Comparison of ENCODE assay signal across 19 cellular contexts in the genomic region with DNA sequence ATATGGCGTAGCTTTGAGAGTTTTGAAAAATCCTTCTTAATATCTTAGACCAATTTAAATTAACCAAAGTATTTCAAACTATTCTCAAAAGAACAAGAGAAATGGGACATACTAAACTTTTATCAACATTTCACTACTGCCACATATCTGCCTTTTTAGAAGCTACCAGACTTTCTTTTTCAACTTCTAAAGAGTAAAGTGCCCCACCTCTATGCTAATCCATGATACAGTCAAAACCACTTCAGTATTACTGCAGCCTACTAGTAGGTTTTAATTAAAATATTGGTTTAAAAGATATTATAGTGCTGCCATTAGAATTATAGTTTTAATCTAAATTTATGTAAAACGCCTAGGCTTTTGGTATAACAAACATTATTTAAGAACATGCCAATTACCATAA.
"Had no signal": no experiment of that assay in that cellular context is flagged by ENCODE, and none has a peak within 500 bp of the region (broad histone marks: within the 10 kb centered on the region; RNA-seq: fewer than 3 reads in every experiment).

No MANE protein-coding gene starts in this region.

- H3K4me3 ChIP-seq: adrenal gland, breast epithelium, transverse colon, uterus had no signal

- DNase-seq: activated CD4-positive, alpha-beta T cell treated with anti-CD3 and anti-CD28 coated beads, Interleukin-2, amount 50 U/mL, for 4 hours; activated CD4-positive, CD25-positive, alpha-beta regulatory T cell treated with anti-CD3 and anti-CD28 coated beads, Interleukin-2, amount 50 U/mL, for 72 hours; activated gamma-delta T cell treated with Interleukin-2 at 50 U/mL for 16 hours; adrenal gland; effector CD8-positive, alpha-beta T cell; foreskin fibroblast; kidney; occipital lobe; retina; stimulated activated naive CD8-positive, alpha-beta T cell treated with anti-CD3 and anti-CD28 coated beads, Interleukin-15, Interleukin-2, amounts not matched to agents 100 U/mL and 50 U/mL, for 24 hours; substantia nigra; T1000; transverse colon; uterus had no signal

- H3K27ac ChIP-seq: adrenal gland, breast epithelium, uterus, VCaP had no signal

- H3K9me3 Mint-ChIP-seq: activated naive CD4-positive, alpha-beta T cell treated with anti-CD3 and anti-CD28 coated beads, Interleukin-2, amount 50 U/mL, for 72 hours; mesothelial cell of epicardium had no signal

- H3K36me3 Mint-ChIP-seq: activated naive CD4-positive, alpha-beta T cell treated with anti-CD3 and anti-CD28 coated beads, Interleukin-2, amount 50 U/mL, for 72 hours; mesothelial cell of epicardium had no signal

- H3K4me1 ChIP-seq: breast epithelium had no signal

- H3K9me3 ChIP-seq: adrenal gland, breast epithelium, transverse colon, uterus had no signal

- H3K4me3 Mint-ChIP-seq: mesothelial cell of epicardium had no signal

- H3K27me3 ChIP-seq: adrenal gland, breast epithelium, transverse colon, uterus had no signal

- ATAC-seq: activated naive CD4-positive, alpha-beta T cell treated with anti-CD3 and anti-CD28 coated beads, Interleukin-2, amount 50 U/mL, for 72 hours; stimulated activated naive CD8-positive, alpha-beta T cell treated with anti-CD3 and anti-CD28 coated beads, Interleukin-15, Interleukin-2, amounts not matched to agents 100 U/mL and 50 U/mL, for 24 hours had no signal

- H3K36me3 ChIP-seq: adrenal gland, breast epithelium, transverse colon, uterus had no signal

- H3K27ac Mint-ChIP-seq: activated naive CD4-positive, alpha-beta T cell treated with anti-CD3 and anti-CD28 coated beads, Interleukin-2, amount 50 U/mL, for 72 hours; mesothelial cell of epicardium had no signal

- FAIRE-seq: astrocyte had no signal
